ENCODE assay signal across 8 cellular contexts in the genomic region with DNA sequence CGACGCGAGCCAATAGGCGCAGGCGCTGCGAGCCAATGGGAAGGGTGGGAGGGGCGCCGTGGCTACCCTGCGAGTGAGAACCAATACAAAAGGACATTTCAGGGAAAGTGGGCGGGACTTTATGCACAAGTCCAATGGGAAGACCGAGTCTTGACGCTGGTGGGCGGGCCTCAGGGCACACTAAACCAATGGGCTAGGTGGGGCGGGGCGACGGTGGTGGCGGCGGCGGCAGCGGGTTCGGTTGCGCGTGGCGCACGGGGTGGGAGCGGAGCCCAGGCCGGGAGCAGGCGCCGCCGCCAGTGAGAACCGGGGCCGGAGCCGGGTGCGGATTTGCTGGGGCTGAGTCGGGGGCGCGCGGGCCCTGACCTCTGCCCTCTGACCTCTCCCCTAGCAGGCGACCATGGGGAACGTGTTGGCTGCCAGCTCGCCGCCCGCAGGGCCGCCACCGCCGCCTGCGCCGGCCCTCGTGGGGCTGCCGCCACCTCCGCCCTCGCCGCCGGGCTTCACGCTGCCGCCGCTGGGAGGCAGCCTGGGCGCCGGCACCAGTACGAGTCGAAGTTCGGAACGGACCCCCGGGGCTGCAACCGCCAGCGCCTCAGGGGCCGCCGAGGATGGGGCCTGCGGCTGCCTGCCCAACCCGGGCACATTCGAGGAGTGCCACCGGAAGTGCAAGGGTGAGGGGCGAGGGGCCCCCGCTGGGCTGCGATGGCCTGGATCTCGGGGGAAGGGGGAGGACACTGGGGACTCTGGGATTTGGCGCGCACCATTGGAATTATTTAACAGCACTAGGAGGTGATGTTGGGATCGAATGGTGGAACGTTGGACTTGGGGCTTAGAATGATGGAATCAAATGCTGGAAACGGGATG. TPM values are rescaled to one million over a fixed set of nuclear protein-coding genes. Genes with fewer than 3 reads are reported as not detected.
DNase-seq lines count a peak whose midpoint lies in the region; ATAC-seq and TF ChIP-seq lines count a peak whose summit lies in the region.

A gene (plus strand): TSS at position 239 of the 867 bp plus-strand sequence. CDS start 162 bp downstream, at position 401.

- CTCF ChIA-PET in AG04449 (lab: Yijun Ruan, JAX) = interaction anchor here (1.0 to 2.8 kb wide), 2 partner anchors 12 to 19 kb away, joined by 3 to 22 read pairs; no protein-coding TSS in a partner anchor

- H3K9me3 ChIP-seq in ascending aorta = no peaks in the 10 kb centered on the region
- no peaks in the 10 kb centered on the region for H3K9me3 ChIP-seq in iPS-18a (ENCODE audit: control insufficient read depth, low read depth, low read length)

- H3K4me3 ChIP-seq in AG04449 (ENCODE audit: low read depth, low read length) (peak within 1 kb of the TSS; percentile 73), ascending aorta (peak within 1 kb of the TSS; percentile 99 to 100), iPS-18a (ENCODE audit: low read length) (peak within 1 kb of the TSS; percentile 99)

- H3K9ac ChIP-seq in iPS-18a (ENCODE audit: low read length) = peak within 1 kb of the TSS; percentile 87

- POLR2A ChIA-PET in AG04449 (lab: Yijun Ruan, JAX) = interaction anchor here (1.1 to 1.6 kb wide), 3 partner anchors 15 to 206 kb away, joined by 3 to 4 read pairs (median 4); a partner anchor contains a TSS

- TF ChIP-seq CTCF in AG04449 (IDR thresholded peaks at IDR 0.05; ENCODE audit: insufficient read depth, low read length, missing control alignments) (no peak), ascending aorta (IDR thresholded peaks at IDR 0.05) (peak in 1 of 3 experiments; percentile 17)

- DNase-seq in AG04449 (ENCODE audit: low read depth, low spot score) (no peak), RKO (ENCODE audit: low spot score) (peak; percentile 39), ascending aorta (ENCODE audit: low spot score in 2 of 2) (no peak), cerebellar cortex (ENCODE audit: low spot score) (no peak)
- DNase-seq in stimulated activated CD4-positive, alpha-beta T cell treated with anti-CD3 and anti-CD28 coated beads, Interleukin-12 subunit alpha, Interleukin-12 subunit beta, amount 100 ng/mL, for 48 hours (ENCODE audit: low read depth in 2 of 3, low spot score in 1 of 3) = peak; percentile 12 to 100 (median 99)

- H3K4me1 ChIP-seq in ascending aorta = peaks cover 12 to 19% of the 10 kb centered on the region in 2 donors
- H3K4me1 ChIP-seq in iPS-18a (ENCODE audit: control insufficient read depth, low read depth, low read length) = peaks cover 8% of the 10 kb centered on the region

- ATAC-seq in GM18511 (IDR thresholded peaks at IDR 0.05; ENCODE audit: unreplicated experiment) = peak; percentile 65
- ATAC-seq in HG03521 (IDR thresholded peaks at IDR 0.05; ENCODE audit: unreplicated experiment) = peak; percentile 0

- peaks cover 52 to 58% of the 10 kb centered on the region in 2 donors for H3K36me3 ChIP-seq in ascending aorta
- peaks cover 54% of the 10 kb centered on the region for H3K36me3 ChIP-seq in iPS-18a (ENCODE audit: control insufficient read depth, low read depth, low read length)

- no peaks in the 10 kb centered on the region for H3K27me3 ChIP-seq in ascending aorta
- no peaks in the 10 kb centered on the region for H3K27me3 ChIP-seq in iPS-18a (ENCODE audit: control insufficient read depth, insufficient read depth, low read length)

- intact Hi-C loops in ascending aorta (cut with DNase I) = loop anchor here (1.0 to 2.0 kb wide), 3 partner anchors 24 to 110 kb away; a partner anchor contains a TSS

- H3K27ac ChIP-seq in ascending aorta (peak within 1 kb of the TSS; percentile 92 to 97), iPS-18a (ENCODE audit: low read length) (peak within 1 kb of the TSS; percentile 84)

RNA-seq across cellular contexts. Expression of the gene that starts here (rescaled TPM):
- total RNA-seq in ascending aorta = 25.5 TPM

Comparison
In these comparisons a context has a peak if more than half of its experiments do, and no peak if none do; other contexts are left out.
1. DNase-seq: peak in RKO (single experiment) and stimulated activated CD4-positive, alpha-beta T cell treated with anti-CD3 and anti-CD28 coated beads, Interleukin-12 subunit alpha, Interleukin-12 subunit beta, amount 100 ng/mL, for 48 hours (3 of 3); none in AG04449 (single experiment), ascending aorta (0 of 2) and cerebellar cortex (single experiment).
2. Peak in every context shown above with its lines, with median percentiles within 50 percentile points of each other: H3K4me3 ChIP-seq.